ENCODE assay signal across 9 cellular contexts in genomic region chr1:229027622-229028182, GRCh38.
DNase-seq lines count a peak whose midpoint lies in the region; ATAC-seq and TF ChIP-seq lines count a peak whose summit lies in the region.
"Had no signal": no experiment of that assay in that cellular context is flagged by ENCODE, and none has a peak within 500 bp of the region (broad histone marks: within the 10 kb centered on the region; RNA-seq: fewer than 3 reads in every experiment).

No MANE protein-coding gene starts in this region.

- H2AK5ac ChIP-seq in mesendoderm (ENCODE audit: low read length): no peak overlapping the region

- peak; percentile 14 for DNase-seq in EL
- DNase-seq in Jurkat, Clone E6-1 (ENCODE audit: low read depth, low spot score): peak; percentile 86
- DNase-seq in activated naive CD4-positive, alpha-beta T cell treated with anti-CD3 and anti-CD28 coated beads, Interleukin-2, amount 50 U/mL, for 72 hours (ENCODE audit: low spot score in 2 of 2): no peak
- peak; percentile 84 for DNase-seq in mesendoderm
- no peak for DNase-seq in vagina (ENCODE audit: extremely low spot score in 2 of 2)
- no peak for DNase-seq in NCI-H1417 treated with DMSO at 0.1 percent for 48 hours (lab: John Stamatoyannopoulos, UW)

- H3K79me1 ChIP-seq in mesendoderm (ENCODE audit: low read length): no peaks in the 10 kb centered on the region

- peak overlapping the region; percentile 5 to 9 for H3K27ac Mint-ChIP-seq in activated naive CD4-positive, alpha-beta T cell treated with anti-CD3 and anti-CD28 coated beads, Interleukin-2, amount 50 U/mL, for 72 hours

- H2BK15ac ChIP-seq in mesendoderm (replicated peaks; ENCODE audit: low read depth): no peak overlapping the region

- no peak overlapping the region for H3K4ac ChIP-seq in mesendoderm (ENCODE audit: low read depth, low read length)

- peak overlapping the region; percentile 49 for H3K4me3 ChIP-seq in Jurkat, Clone E6-1 (ENCODE audit: low read length)
- no peak overlapping the region for H3K4me3 ChIP-seq in mesendoderm (ENCODE audit: low read length)
- no peak overlapping the region for H3K4me3 ChIP-seq in vagina

- H2BK120ac ChIP-seq in mesendoderm (ENCODE audit: low read depth, low read length): no peak overlapping the region

- H3K27me3 ChIP-seq in mesendoderm (ENCODE audit: insufficient read depth, low read length, poor library complexity) (no peaks in the 10 kb centered on the region), vagina (no peaks in the 10 kb centered on the region)

- H3K9ac ChIP-seq in mesendoderm (ENCODE audit: low read length): no peak overlapping the region

- TF ChIP-seq CTCF in vagina (IDR thresholded peaks at IDR 0.05): no peak

- H3K27ac ChIP-seq in mesendoderm (ENCODE audit: low read depth, low read length): peak overlapping the region; percentile 53
- H3K27ac ChIP-seq in vagina: peak overlapping the region; percentile 59
- H3K27ac ChIP-seq: epithelial cell of prostate had no signal

- H3K9me3 ChIP-seq in vagina: no peaks in the 10 kb centered on the region

- H3K4me2 ChIP-seq in mesendoderm (ENCODE audit: low read length): no peak overlapping the region

- H4K5ac ChIP-seq in mesendoderm (ENCODE audit: low read length): no peak overlapping the region

- no peaks in the 10 kb centered on the region for H3K36me3 ChIP-seq in mesendoderm (ENCODE audit: control insufficient read depth, insufficient read depth, low read length)
- H3K36me3 ChIP-seq in vagina: no peaks in the 10 kb centered on the region

- ATAC-seq in activated naive CD4-positive, alpha-beta T cell treated with anti-CD3 and anti-CD28 coated beads, Interleukin-2, amount 50 U/mL, for 72 hours: peak; percentile 85 to 88
- ATAC-seq in HG03045 (IDR thresholded peaks at IDR 0.05; ENCODE audit: unreplicated experiment) (no peak), HG03342 (IDR thresholded peaks at IDR 0.05; ENCODE audit: unreplicated experiment) (no peak)

- no peak overlapping the region for H2BK5ac ChIP-seq in mesendoderm (ENCODE audit: low read length)

- peak overlapping the region; percentile 31 for H3K56ac ChIP-seq in mesendoderm (ENCODE audit: low read length)

- H3K36me3 Mint-ChIP-seq in activated naive CD4-positive, alpha-beta T cell treated with anti-CD3 and anti-CD28 coated beads, Interleukin-2, amount 50 U/mL, for 72 hours: no peaks in the 10 kb centered on the region

- H3K23ac ChIP-seq in mesendoderm (ENCODE audit: low read length): no peak overlapping the region

- TF ChIP-seq POLR2A in vagina (IDR thresholded peaks at IDR 0.05): no peak

- no peak overlapping the region for H4K8ac ChIP-seq in mesendoderm (ENCODE audit: low read depth, low read length)

- H3K9me3 Mint-ChIP-seq in activated naive CD4-positive, alpha-beta T cell treated with anti-CD3 and anti-CD28 coated beads, Interleukin-2, amount 50 U/mL, for 72 hours: no peaks in the 10 kb centered on the region

- H3K79me2 ChIP-seq in mesendoderm (ENCODE audit: control insufficient read depth, insufficient read depth, low read length): no peaks in the 10 kb centered on the region

- H3K4me1 ChIP-seq in mesendoderm (ENCODE audit: control insufficient read depth, low read depth, low read length): peaks cover 10% of the 10 kb centered on the region
- peaks cover 10% of the 10 kb centered on the region for H3K4me1 ChIP-seq in vagina

- intact Hi-C loops in vagina (cut with DNase I): no loop called here

- no CpG with 5 or more reads among the region's 8 CpGs for WGBS in mesendoderm (ENCODE audit: extremely low coverage, insufficient coverage, low lambda C conversion rate)

- H3K18ac ChIP-seq in mesendoderm (ENCODE audit: low read length): peak overlapping the region; percentile 19

Comparison
In these comparisons a context has a peak if more than half of its experiments do, and no peak if none do; other contexts are left out.
1. DNase-seq: peak in EL (single experiment), Jurkat, Clone E6-1 (single experiment) and mesendoderm (single experiment); none in activated naive CD4-positive, alpha-beta T cell treated with anti-CD3 and anti-CD28 coated beads, Interleukin-2, amount 50 U/mL, for 72 hours (0 of 2), vagina (0 of 2) and NCI-H1417 treated with DMSO at 0.1 percent for 48 hours (single experiment).
2. ATAC-seq: peak in activated naive CD4-positive, alpha-beta T cell treated with anti-CD3 and anti-CD28 coated beads, Interleukin-2, amount 50 U/mL, for 72 hours (2 of 2); none in HG03045 (single experiment) and HG03342 (single experiment).